Comparison of ENCODE assay signal across 8 cellular contexts in the genomic region with DNA sequence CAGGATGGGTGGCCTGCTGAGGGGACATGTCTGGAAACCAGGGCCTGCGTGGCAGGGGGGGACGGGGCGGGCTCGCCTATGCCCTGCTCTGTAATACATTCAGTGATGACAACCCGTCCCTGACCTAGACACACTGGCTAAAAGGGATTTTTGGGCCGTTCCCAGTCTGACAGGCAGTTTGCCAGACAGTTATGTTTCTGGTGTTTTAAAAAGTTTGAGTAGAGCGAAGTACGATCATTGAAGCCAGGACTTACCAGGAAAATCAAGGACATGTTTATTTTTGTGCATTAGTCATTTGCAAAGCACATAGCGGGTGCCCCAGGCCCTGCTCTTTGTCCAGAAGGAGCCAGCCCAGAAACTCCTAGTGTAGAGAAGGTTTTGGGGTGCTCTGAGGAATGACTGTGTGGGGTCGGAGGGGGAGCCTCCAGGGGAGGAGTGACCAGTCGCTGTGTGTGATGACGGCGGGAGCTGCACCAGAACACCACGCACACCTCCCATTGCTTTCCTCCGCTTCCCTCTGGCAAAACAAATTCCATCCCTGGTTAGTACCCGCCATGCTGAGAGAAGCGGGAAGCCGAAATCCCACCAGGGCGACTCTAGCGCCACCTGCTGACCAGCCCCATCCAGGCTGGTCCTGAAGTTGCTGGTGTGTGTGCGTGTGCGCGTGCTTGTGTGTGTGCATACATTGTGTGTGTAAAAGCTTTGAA. TPM values are rescaled to one million over a fixed set of nuclear protein-coding genes. Genes with fewer than 3 reads are reported as not detected.
DNase-seq lines count a peak whose midpoint lies in the region; ATAC-seq and TF ChIP-seq lines count a peak whose summit lies in the region.

No MANE protein-coding gene starts in this region.

- no peak for TF ChIP-seq POLR2A in prostate gland (IDR thresholded peaks at IDR 0.05)

- H3K4me3 ChIP-seq in DOHH2 (ENCODE audit: low read length) (no peak overlapping the region), Loucy (ENCODE audit: low read length, poor library complexity, severe bottlenecking) (no peak overlapping the region), left ventricle myocardium inferior (no peak overlapping the region), prostate gland (no peak overlapping the region)

- DNase-seq in SHP77 treated with DMSO at 0.1 percent for 48 hours (lab: John Stamatoyannopoulos, UW), result peak; percentile 69
- DNase-seq in amniotic stem cell (lab: John Stamatoyannopoulos, UW), result peak; percentile 84
- peak; percentile 77 for DNase-seq in left ventricle myocardium inferior
- peak; percentile 80 for DNase-seq in prostate gland (ENCODE audit: low spot score)

- H3K27me3 ChIP-seq in DOHH2 (ENCODE audit: control insufficient read depth, low read length) (no peaks in the 10 kb centered on the region), Loucy (ENCODE audit: insufficient read depth, low read length, poor library complexity, severe bottlenecking) (no peaks in the 10 kb centered on the region), left ventricle myocardium inferior (ENCODE audit: low read depth) (peaks cover 21% of the 10 kb centered on the region), prostate gland (replicated peaks; ENCODE audit: insufficient read depth) (no peaks in the 10 kb centered on the region)

- intact Hi-C loops in left ventricle myocardium inferior (cut with micrococcal nuclease), result loop anchor here (5.0 to 10.0 kb wide), 2 partner anchors 111 to 269 kb away; partner anchors contain the start of gene UPK3A
- intact Hi-C loops in prostate gland (cut with DNase I), result loop anchor here (2.0 to 5.0 kb wide), 3 partner anchors 113 to 285 kb away; no protein-coding TSS in a partner anchor

- H3K4me1 ChIP-seq in DOHH2 (ENCODE audit: control insufficient read depth, low read length), result no peaks in the 10 kb centered on the region
- no peaks in the 10 kb centered on the region for H3K4me1 ChIP-seq in Loucy (ENCODE audit: insufficient read depth, low read length, poor library complexity, severe bottlenecking)
- H3K4me1 ChIP-seq in left ventricle myocardium inferior, result peaks cover 45% of the 10 kb centered on the region
- peaks cover 6% of the 10 kb centered on the region for H3K4me1 ChIP-seq in prostate gland (replicated peaks)

- H3K4me2 ChIP-seq in DOHH2 (ENCODE audit: low read length), result no peak overlapping the region
- H3K4me2 ChIP-seq in Loucy (ENCODE audit: low read depth, low read length, poor library complexity, severe bottlenecking), result no peak overlapping the region

- H3K9ac ChIP-seq in Loucy (ENCODE audit: low read depth, low read length, poor library complexity, severe bottlenecking), result no peak overlapping the region

- H3K9me2 ChIP-seq in DOHH2 (replicated peaks; ENCODE audit: control insufficient read depth, low read length), result no peaks in the 10 kb centered on the region
- no peaks in the 10 kb centered on the region for H3K9me2 ChIP-seq in Loucy (replicated peaks; ENCODE audit: low read depth, low read length)

- H4K20me1 ChIP-seq in DOHH2 (ENCODE audit: control insufficient read depth, insufficient read depth, low read depth, low read length), result no peaks in the 10 kb centered on the region
- no peaks in the 10 kb centered on the region for H4K20me1 ChIP-seq in Loucy (ENCODE audit: insufficient read depth, low read length, poor library complexity, severe bottlenecking)

- ATAC-seq in HG03139 (IDR thresholded peaks at IDR 0.05; ENCODE audit: unreplicated experiment) (no peak), HG03196 (IDR thresholded peaks at IDR 0.05; ENCODE audit: unreplicated experiment) (no peak)

- no peaks in the 10 kb centered on the region for H3F3A ChIP-seq in DOHH2 (ENCODE audit: control insufficient read depth, insufficient read depth)
- no peaks in the 10 kb centered on the region for H3F3A ChIP-seq in Loucy (ENCODE audit: low read depth)

- H2AFZ ChIP-seq in Loucy (ENCODE audit: low read length), result no peak overlapping the region

- H3K27ac ChIP-seq in DOHH2 (ENCODE audit: low read depth, low read length) (no peak overlapping the region), left ventricle myocardium inferior (replicated peaks) (peak overlapping the region; percentile 81), prostate gland (peak overlapping the region; percentile 70 to 75)

- 15% methylated on average over 23 of the region's 23 CpGs for WGBS in prostate gland

- H3K36me3 ChIP-seq in DOHH2 (ENCODE audit: control insufficient read depth, low read length) (no peaks in the 10 kb centered on the region), Loucy (ENCODE audit: insufficient read depth, low read length) (no peaks in the 10 kb centered on the region), left ventricle myocardium inferior (peaks cover 3% of the 10 kb centered on the region), prostate gland (no peaks in the 10 kb centered on the region)

- H3K79me2 ChIP-seq in DOHH2 (ENCODE audit: control insufficient read depth, low read length), result no peaks in the 10 kb centered on the region
- H3K79me2 ChIP-seq in Loucy (ENCODE audit: insufficient read depth, low read length), result no peaks in the 10 kb centered on the region

- no peaks in the 10 kb centered on the region for H3K9me3 ChIP-seq in DOHH2 (ENCODE audit: control insufficient read depth, insufficient read depth, low read length)
- no peaks in the 10 kb centered on the region for H3K9me3 ChIP-seq in Loucy (ENCODE audit: insufficient read depth, low read depth, low read length)
- H3K9me3 ChIP-seq in left ventricle myocardium inferior (replicated peaks), result no peaks in the 10 kb centered on the region
- H3K9me3 ChIP-seq in prostate gland, result no peaks in the 10 kb centered on the region

- TF ChIP-seq CTCF in DOHH2 (IDR thresholded peaks at IDR 0.05; ENCODE audit: low read depth, low read length, poor library complexity, severe bottlenecking), result peak; percentile 97
- TF ChIP-seq CTCF in Loucy (conservative IDR thresholded peaks at IDR 0.05; ENCODE audit: low read length), result peak; percentile 96
- TF ChIP-seq CTCF in left ventricle myocardium inferior (IDR thresholded peaks at IDR 0.05; ENCODE audit: borderline replicate concordance), result peak; percentile 92
- TF ChIP-seq CTCF in prostate gland (IDR thresholded peaks at IDR 0.05), result peak; percentile 83 to 97 (median 94)

RNA-seq across cellular contexts. Expression of gene FBLN1, which starts 50.8 kb away (rescaled TPM):
- total RNA-seq in left ventricle myocardium inferior (82.8 TPM), prostate gland (100 to 1,000 TPM; 125 to 144 TPM)
